Comparison of ENCODE assay signal across 10 cellular contexts in genomic region chr10:69349542-69349888, GRCh38.
A peak's percentile ranks its signal among the peaks of the same experiment; 100 is the strongest.
DNase-seq lines count a peak whose midpoint lies in the region; ATAC-seq and TF ChIP-seq lines count a peak whose summit lies in the region.
"Had no signal": no experiment of that assay in that cellular context is flagged by ENCODE, and none has a peak within 500 bp of the region (broad histone marks: within the 10 kb centered on the region; RNA-seq: fewer than 3 reads in every experiment).

No MANE protein-coding gene starts in this region.

- ATAC-seq in activated CD8-positive, alpha-beta T cell treated with anti-CD3 and anti-CD28 coated beads, Interleukin-2, amount 10 ng/mL, durations not matched to agents 7 days and 5 days = no peak
- ATAC-seq in activated CD8-positive, alpha-beta T cell treated with anti-CD3 and anti-CD28 coated beads for 36 hours = no peak
- no peak for ATAC-seq in T-helper 17 cell
- ATAC-seq in GM18505 (IDR thresholded peaks at IDR 0.05; ENCODE audit: unreplicated experiment) = no peak

- H3K27me3 ChIP-seq in fibroblast of lung (ENCODE audit: control insufficient read depth, insufficient read depth, low read length) (no peaks in the 10 kb centered on the region), stomach (no peaks in the 10 kb centered on the region)

- H3K27ac Mint-ChIP-seq in activated CD8-positive, alpha-beta T cell treated with anti-CD3 and anti-CD28 coated beads, Interleukin-2, amount 10 ng/mL, durations not matched to agents 7 days and 5 days = peak overlapping the region; percentile 90
- no peak overlapping the region for H3K27ac Mint-ChIP-seq in activated CD8-positive, alpha-beta T cell treated with anti-CD3 and anti-CD28 coated beads for 36 hours
- H3K27ac Mint-ChIP-seq in T-helper 17 cell = peak overlapping the region; percentile 92

- H3K4me3 ChIP-seq in fibroblast of lung (replicated peaks in 1 of 4; ENCODE audit: control extremely low read depth in 1 of 4, insufficient read depth in 1 of 4, low read depth in 3 of 4, low read length in 4 of 4) (no peak overlapping the region), stomach (no peak overlapping the region)
- H3K4me3 ChIP-seq: lung had no signal

- peaks cover 79% of the 10 kb centered on the region for H3K36me3 Mint-ChIP-seq in activated CD8-positive, alpha-beta T cell treated with anti-CD3 and anti-CD28 coated beads, Interleukin-2, amount 10 ng/mL, durations not matched to agents 7 days and 5 days (ENCODE audit: low read depth)
- peaks cover 81% of the 10 kb centered on the region for H3K36me3 Mint-ChIP-seq in activated CD8-positive, alpha-beta T cell treated with anti-CD3 and anti-CD28 coated beads for 36 hours (ENCODE audit: low read depth)
- H3K36me3 Mint-ChIP-seq in T-helper 17 cell (ENCODE audit: low read depth) = no peaks in the 10 kb centered on the region

- 81 to 90% (median 87%) methylated on average over 3 of the region's 3 CpGs for WGBS in stomach, 5 donors

- TF ChIP-seq EP300 in stomach (IDR thresholded peaks at IDR 0.05) = no peak

- H4K20me1 ChIP-seq in fibroblast of lung (ENCODE audit: control insufficient read depth, extremely low read depth, insufficient read depth, low read length) = no peaks in the 10 kb centered on the region

- H2AFZ ChIP-seq in fibroblast of lung (ENCODE audit: low read length) = no peak overlapping the region

- peak overlapping the region; percentile 82 for H3K27ac ChIP-seq in fibroblast of lung (ENCODE audit: insufficient read depth, low read length)
- peak overlapping the region; percentile 21 to 79 (median 71) for H3K27ac ChIP-seq in stomach

- peaks cover 72% of the 10 kb centered on the region for H3K4me1 Mint-ChIP-seq in activated CD8-positive, alpha-beta T cell treated with anti-CD3 and anti-CD28 coated beads, Interleukin-2, amount 10 ng/mL, durations not matched to agents 7 days and 5 days (ENCODE audit: low read depth)
- peaks cover 71% of the 10 kb centered on the region for H3K4me1 Mint-ChIP-seq in activated CD8-positive, alpha-beta T cell treated with anti-CD3 and anti-CD28 coated beads for 36 hours (ENCODE audit: low read depth)
- H3K4me1 Mint-ChIP-seq in T-helper 17 cell = peaks cover 56% of the 10 kb centered on the region

- peaks cover 8% of the 10 kb centered on the region for H3K36me3 ChIP-seq in fibroblast of lung (ENCODE audit: control insufficient read depth, insufficient read depth, low read length)
- H3K36me3 ChIP-seq in stomach = peaks cover 4 to 45% (median 26%) of the 10 kb centered on the region in 4 donors

- no peak for DNase-seq in activated CD8-positive, alpha-beta T cell treated with anti-CD3 and anti-CD28 coated beads, Interleukin-2, amount 10 ng/mL, durations not matched to agents 7 days and 5 days
- DNase-seq in activated CD8-positive, alpha-beta T cell treated with anti-CD3 and anti-CD28 coated beads for 36 hours = no peak
- no peak for DNase-seq in T-helper 17 cell
- DNase-seq in fibroblast of lung (ENCODE audit: low read depth in 2 of 2) = no peak
- DNase-seq in stomach = no peak
- DNase-seq in activated gamma-delta T cell treated with Interleukin-2 at 50 U/mL for 16 hours = no peak
- DNase-seq in inferior parietal cortex (ENCODE audit: extremely low spot score) = no peak
- DNase-seq: activated T-cell treated with anti-CD3 and anti-CD28 coated beads for 4 hours had no signal

- peaks cover 35% of the 10 kb centered on the region for H3K79me2 ChIP-seq in fibroblast of lung (ENCODE audit: control insufficient read depth, insufficient read depth, low read length)

- POLR2A ChIA-PET in activated CD8-positive, alpha-beta T cell treated with anti-CD3 and anti-CD28 coated beads, Interleukin-2, amount 10 ng/mL, durations not matched to agents 7 days and 5 days (lab: Charles Lee) = interaction anchor here (0.6 to 2.5 kb wide), 3 partner anchors 31 to 62 kb away, joined by 3 to 9 read pairs (median 4); no protein-coding TSS in a partner anchor
- POLR2A ChIA-PET in activated CD8-positive, alpha-beta T cell treated with anti-CD3 and anti-CD28 coated beads for 36 hours (lab: Charles Lee) = interaction anchor here (0.6 to 1.5 kb wide), 2 partner anchors 22 to 61 kb away, joined by 3 to 4 read pairs; no protein-coding TSS in a partner anchor

- H3K9me3 ChIP-seq in T-helper 17 cell (ENCODE audit: control insufficient read depth, low read length, poor library complexity, severe bottlenecking) (no peaks in the 10 kb centered on the region), fibroblast of lung (ENCODE audit: control insufficient read depth, insufficient read depth, low read depth, low read length) (no peaks in the 10 kb centered on the region), stomach (no peaks in the 10 kb centered on the region)

- peak overlapping the region; percentile 39 for H3K4me2 ChIP-seq in fibroblast of lung (ENCODE audit: extremely low read depth, insufficient read depth, low read length)

- H3K27me3 Mint-ChIP-seq in activated CD8-positive, alpha-beta T cell treated with anti-CD3 and anti-CD28 coated beads, Interleukin-2, amount 10 ng/mL, durations not matched to agents 7 days and 5 days (ENCODE audit: low read depth) = no peaks in the 10 kb centered on the region
- no peaks in the 10 kb centered on the region for H3K27me3 Mint-ChIP-seq in activated CD8-positive, alpha-beta T cell treated with anti-CD3 and anti-CD28 coated beads for 36 hours
- no peaks in the 10 kb centered on the region for H3K27me3 Mint-ChIP-seq in T-helper 17 cell

- H3K4me1 ChIP-seq in fibroblast of lung (ENCODE audit: control insufficient read depth, extremely low read depth, insufficient read depth, low read length) = peaks cover 33% of the 10 kb centered on the region
- H3K4me1 ChIP-seq in stomach = peaks cover 36 to 70% (median 47%) of the 10 kb centered on the region in 4 donors

- intact Hi-C loops in activated CD8-positive, alpha-beta T cell treated with anti-CD3 and anti-CD28 coated beads for 36 hours (cut with micrococcal nuclease) = no loop called here
- intact Hi-C loops in stomach (cut with DNase I; ENCODE audit: low total_unique reads) = no loop called here

- H3K4me3 Mint-ChIP-seq in activated CD8-positive, alpha-beta T cell treated with anti-CD3 and anti-CD28 coated beads, Interleukin-2, amount 10 ng/mL, durations not matched to agents 7 days and 5 days = no peak overlapping the region
- H3K4me3 Mint-ChIP-seq in activated CD8-positive, alpha-beta T cell treated with anti-CD3 and anti-CD28 coated beads for 36 hours = no peak overlapping the region
- peak overlapping the region; percentile 72 for H3K4me3 Mint-ChIP-seq in T-helper 17 cell

- CTCF ChIA-PET in activated CD8-positive, alpha-beta T cell treated with anti-CD3 and anti-CD28 coated beads, Interleukin-2, amount 10 ng/mL, durations not matched to agents 7 days and 5 days (lab: Charles Lee) = interaction anchor here (1.1 to 2.1 kb wide), 3 partner anchors 17 to 31 kb away, joined by 4 to 6 read pairs (median 6); no protein-coding TSS in a partner anchor
- CTCF ChIA-PET in activated CD8-positive, alpha-beta T cell treated with anti-CD3 and anti-CD28 coated beads for 36 hours (lab: Charles Lee) = interaction anchor here (1.0 to 1.7 kb wide), 2 partner anchors 58 to 195 kb away, joined by 3 to 4 read pairs; no protein-coding TSS in a partner anchor

- H3K9ac ChIP-seq in fibroblast of lung (ENCODE audit: insufficient read depth, low read length) = peak overlapping the region; percentile 11

- no peak for TF ChIP-seq CTCF in activated CD8-positive, alpha-beta T cell treated with anti-CD3 and anti-CD28 coated beads for 36 hours (IDR thresholded peaks at IDR 0.05)
- TF ChIP-seq CTCF in fibroblast of lung (conservative IDR thresholded peaks at IDR 0.05 in 1 of 2, IDR thresholded peaks at IDR 0.05 in 1 of 2; ENCODE audit: low read depth in 1 of 2, low read length in 2 of 2) = peak in 1 of 2 donors; percentile 13
- TF ChIP-seq CTCF in stomach (IDR thresholded peaks at IDR 0.05) = no peak

- peaks cover 5% of the 10 kb centered on the region for H3K9me3 Mint-ChIP-seq in activated CD8-positive, alpha-beta T cell treated with anti-CD3 and anti-CD28 coated beads, Interleukin-2, amount 10 ng/mL, durations not matched to agents 7 days and 5 days (ENCODE audit: insufficient read depth)
- H3K9me3 Mint-ChIP-seq in activated CD8-positive, alpha-beta T cell treated with anti-CD3 and anti-CD28 coated beads for 36 hours = peaks cover 3% of the 10 kb centered on the region

- TF ChIP-seq POLR2A in stomach (IDR thresholded peaks at IDR 0.05) (no peak), GM18505 (IDR thresholded peaks at IDR 0.05; ENCODE audit: borderline replicate concordance, extremely low read depth, insufficient read depth, insufficient read length) (no peak)
